ENCODE assay signal across 18 cellular contexts in the genomic region with DNA sequence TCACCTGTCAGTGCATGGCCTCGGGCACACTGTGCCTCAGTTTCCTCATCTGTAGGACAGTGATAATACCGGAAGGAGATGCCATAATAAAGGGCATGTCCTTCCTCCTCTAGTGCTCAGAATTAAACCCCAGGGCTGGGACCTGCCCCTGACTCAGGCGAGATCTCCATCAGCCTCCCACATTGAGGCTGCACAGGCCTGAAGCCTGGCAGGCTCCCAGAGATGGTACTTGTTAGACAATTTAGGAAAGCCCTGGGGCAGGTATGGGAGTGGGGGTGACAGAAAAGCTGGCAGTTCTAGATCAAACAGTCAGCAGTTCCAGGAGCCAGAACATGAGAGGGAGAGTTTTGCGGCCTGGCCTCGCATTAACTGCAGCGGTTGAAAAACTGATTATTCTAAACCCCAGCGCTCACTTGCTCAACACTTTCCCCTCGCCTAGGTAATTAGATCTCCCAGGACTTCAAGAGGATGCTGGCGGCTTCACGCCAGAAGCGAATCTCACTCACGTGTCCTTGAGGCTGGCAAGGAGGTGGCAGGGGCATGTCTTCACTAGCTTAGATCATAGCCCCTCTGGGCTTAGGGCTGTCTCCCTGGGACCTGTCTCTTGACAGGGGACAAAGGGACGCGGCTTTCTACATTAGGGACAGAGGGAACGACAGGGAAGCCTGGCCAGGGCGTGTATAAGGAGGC.
A peak's percentile ranks its signal among the peaks of the same experiment; 100 is the strongest.
DNase-seq lines count a peak whose midpoint lies in the region; ATAC-seq and TF ChIP-seq lines count a peak whose summit lies in the region.
"Had no signal": no experiment of that assay in that cellular context is flagged by ENCODE, and none has a peak within 500 bp of the region (broad histone marks: within the 10 kb centered on the region; RNA-seq: fewer than 3 reads in every experiment).

No MANE protein-coding gene starts in this region.

- peak in 1 of 2 experiments; percentile 91; a peak in 2 of 4 replicates for TF ChIP-seq EP300 in SK-N-SH (IDR thresholded peaks at IDR 0.05; ENCODE audit: borderline replicate concordance in 1 of 2, low read depth in 1 of 2, low read length in 1 of 2)

- H3K27ac ChIP-seq in SK-N-SH (ENCODE audit: low read depth in 2 of 2, low read length in 1 of 2) (peak overlapping the region in 1 of 2 experiments; percentile 95; a peak in 2 of 4 replicates), psoas muscle (peak overlapping the region; percentile 94)

- H3K27me3 ChIP-seq in SK-N-SH (ENCODE audit: insufficient read depth) (no peaks in the 10 kb centered on the region), psoas muscle (ENCODE audit: insufficient read depth in 3 of 3, low read length in 2 of 3) (no peaks in the 10 kb centered on the region)

- no peaks in the 10 kb centered on the region for H4K20me1 ChIP-seq in SK-N-SH (ENCODE audit: insufficient read depth)

- TF ChIP-seq CTCF in SK-N-SH (IDR thresholded peaks at IDR 0.05) = no peak
- no peak for TF ChIP-seq CTCF in psoas muscle (IDR thresholded peaks at IDR 0.05)

- CTCF ChIA-PET in SK-N-SH (lab: Yijun Ruan, JAX) = interaction anchor here (0.8 to 2.7 kb wide), 7 partner anchors 12 to 609 kb away, joined by 3 to 11 read pairs (median 5); no protein-coding TSS in a partner anchor

- H3K4me2 ChIP-seq in SK-N-SH = no peak overlapping the region

- 39% methylated on average over 12 of the region's 16 CpGs for WGBS in SK-N-SH (ENCODE audit: low lambda C conversion rate)
- WGBS in psoas muscle, 3 donors = 33 to 64% (median 42%) methylated on average over 16 of the region's 16 CpGs

- DNase-seq in NCI-H1417 (lab: John Stamatoyannopoulos, UW) (peak in 2 of 3 experiments; percentile 6 to 40), NCI-H1417 treated with DMSO at 0.1 percent for 48 hours (lab: John Stamatoyannopoulos, UW) (no peak), NCI-H1092 treated with DMSO at 0.1 percent for 48 hours (lab: John Stamatoyannopoulos, UW) (peak; percentile 59), SK-N-SH (peak; percentile 83), psoas muscle (peak in 1 of 2 donors; percentile 88)
- no peak for DNase-seq in activated CD8-positive, alpha-beta memory T cell treated with anti-CD3 and anti-CD28 coated beads for 24 hours
- DNase-seq: activated CD4-positive, CD25-positive, alpha-beta regulatory T cell treated with anti-CD3 and anti-CD28 coated beads, Interleukin-2, amount 50 U/mL, for 72 hours; activated naive CD4-positive, alpha-beta T cell treated with anti-CD3 and anti-CD28 coated beads, Interleukin-2, amount 50 U/mL, for 16 hours; CD4-positive, alpha-beta memory T cell; KBM-7; naive B cell; NCI-H1694; Right ventricle myocardium superior; stimulated activated CD4-positive, alpha-beta T cell treated with anti-CD3 and anti-CD28 coated beads, Interleukin-12 subunit alpha, Interleukin-12 subunit beta, amount 100 ng/mL, for 4 hours; stimulated activated naive CD4-positive, alpha-beta T cell had no signal

- ATAC-seq in psoas muscle = peak; percentile 60 to 88 (median 70)
- no peak for ATAC-seq in HG02571 (IDR thresholded peaks at IDR 0.05; ENCODE audit: unreplicated experiment)
- no peak for ATAC-seq in HG03280 (IDR thresholded peaks at IDR 0.05; ENCODE audit: unreplicated experiment)

- H3K4me3 ChIP-seq in SK-N-SH (ENCODE audit: low read depth in 2 of 2, low read length in 1 of 2) (no peak overlapping the region), psoas muscle (no peak overlapping the region)
- H3K4me3 ChIP-seq: lung had no signal

- H3K9me2 ChIP-seq in SK-N-SH = no peaks in the 10 kb centered on the region

- no peak overlapping the region for H3K9ac ChIP-seq in SK-N-SH

- H3K79me2 ChIP-seq in SK-N-SH (ENCODE audit: insufficient read depth) = no peaks in the 10 kb centered on the region

- intact Hi-C loops in psoas muscle (cut with DNase I) = loop anchor here in 1 of 2 donors (5.0 kb wide), 1 partner anchor 35 kb away; no protein-coding TSS in a partner anchor

- no peak for TF ChIP-seq RAD21 in SK-N-SH (IDR thresholded peaks at IDR 0.05; ENCODE audit: low read length)

- H3K36me3 ChIP-seq in SK-N-SH (replicated peaks in 1 of 2; ENCODE audit: control insufficient read depth in 1 of 2, insufficient read depth in 2 of 2, low read length in 1 of 2) (no peaks in the 10 kb centered on the region), psoas muscle (ENCODE audit: insufficient read depth in 1 of 2, low read depth in 1 of 2) (no peaks in the 10 kb centered on the region)

- H3K9me3 ChIP-seq in SK-N-SH = no peaks in the 10 kb centered on the region
- H3K9me3 ChIP-seq in psoas muscle = no peaks in the 10 kb centered on the region

- H2AFZ ChIP-seq in SK-N-SH (ENCODE audit: low read depth) = no peak overlapping the region

- POLR2A ChIA-PET in SK-N-SH (lab: Yijun Ruan, JAX) = interaction anchor here (0.6 to 1.3 kb wide), 3 partner anchors 13 to 783 kb away, joined by 3 to 4 read pairs (median 3); partner anchors contain the start of gene SEC13

- H3K4me1 ChIP-seq in SK-N-SH (ENCODE audit: control insufficient read depth in 1 of 2, insufficient read depth in 2 of 2, low read depth in 1 of 2, low read length in 1 of 2) = peaks cover under 1 to 18% of the 10 kb centered on the region in 2 experiments; a peak in 2 of 4 replicates
- H3K4me1 ChIP-seq in psoas muscle = peaks cover 58% of the 10 kb centered on the region

- no peaks in the 10 kb centered on the region for H3F3A ChIP-seq in SK-N-SH (replicated peaks; ENCODE audit: insufficient read depth)

TF ChIP-seq in SK-N-SH, 30 proteins besides CTCF, POLR2A, EP300 and RAD21 (continues in another document):
- no peak for TF ChIP-seq EZH2phosphoT487 (IDR thresholded peaks at IDR 0.05; ENCODE audit: borderline replicate concordance, low read depth)
- 0 out of 2 replicates have a peak, but pooled peaks have one; percentile 1 for TF ChIP-seq SMC3 (IDR thresholded peaks at IDR 0.05; ENCODE audit: low read depth, low read length)
- TF ChIP-seq ELF1 (IDR thresholded peaks at IDR 0.05) = no peak
- no peak for TF ChIP-seq TAF1 (IDR thresholded peaks at IDR 0.05; ENCODE audit: borderline replicate concordance, low read depth, low read length)
- no peak for TF ChIP-seq NFIC (IDR thresholded peaks at IDR 0.05; ENCODE audit: borderline replicate concordance)
- TF ChIP-seq GABPA (IDR thresholded peaks at IDR 0.05; ENCODE audit: low read depth) = no peak
- no peak for TF ChIP-seq RXRA (IDR thresholded peaks at IDR 0.05; ENCODE audit: borderline replicate concordance, low read depth)
- TF ChIP-seq, protein P1, sequence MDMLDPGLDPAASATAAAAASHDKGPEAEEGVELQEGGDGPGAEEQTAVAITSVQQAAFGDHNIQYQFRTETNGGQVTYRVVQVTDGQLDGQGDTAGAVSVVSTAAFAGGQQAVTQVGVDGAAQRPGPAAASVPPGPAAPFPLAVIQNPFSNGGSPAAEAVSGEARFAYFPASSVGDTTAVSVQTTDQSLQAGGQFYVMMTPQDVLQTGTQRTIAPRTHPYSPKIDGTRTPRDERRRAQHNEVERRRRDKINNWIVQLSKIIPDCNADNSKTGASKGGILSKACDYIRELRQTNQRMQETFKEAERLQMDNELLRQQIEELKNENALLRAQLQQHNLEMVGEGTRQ (IDR thresholded peaks at IDR 0.05; ENCODE audit: borderline replicate concordance, low read depth, low read length) = no peak
- peak; percentile 77 for TF ChIP-seq CHD2 (IDR thresholded peaks at IDR 0.05; ENCODE audit: low read length, partially characterized antibody)
- peak; percentile 54 for TF ChIP-seq FOXJ3 (CRISPR knock-in tag; IDR thresholded peaks at IDR 0.05)
- TF ChIP-seq USF1 (IDR thresholded peaks at IDR 0.05; ENCODE audit: borderline replicate concordance, low read depth) = no peak
- TF ChIP-seq GATA2 (CRISPR knock-in tag; IDR thresholded peaks at IDR 0.05) = peak; percentile 94
- no peak for TF ChIP-seq FOXM1 (IDR thresholded peaks at IDR 0.05; ENCODE audit: low read depth)
- TF ChIP-seq, protein P2, sequence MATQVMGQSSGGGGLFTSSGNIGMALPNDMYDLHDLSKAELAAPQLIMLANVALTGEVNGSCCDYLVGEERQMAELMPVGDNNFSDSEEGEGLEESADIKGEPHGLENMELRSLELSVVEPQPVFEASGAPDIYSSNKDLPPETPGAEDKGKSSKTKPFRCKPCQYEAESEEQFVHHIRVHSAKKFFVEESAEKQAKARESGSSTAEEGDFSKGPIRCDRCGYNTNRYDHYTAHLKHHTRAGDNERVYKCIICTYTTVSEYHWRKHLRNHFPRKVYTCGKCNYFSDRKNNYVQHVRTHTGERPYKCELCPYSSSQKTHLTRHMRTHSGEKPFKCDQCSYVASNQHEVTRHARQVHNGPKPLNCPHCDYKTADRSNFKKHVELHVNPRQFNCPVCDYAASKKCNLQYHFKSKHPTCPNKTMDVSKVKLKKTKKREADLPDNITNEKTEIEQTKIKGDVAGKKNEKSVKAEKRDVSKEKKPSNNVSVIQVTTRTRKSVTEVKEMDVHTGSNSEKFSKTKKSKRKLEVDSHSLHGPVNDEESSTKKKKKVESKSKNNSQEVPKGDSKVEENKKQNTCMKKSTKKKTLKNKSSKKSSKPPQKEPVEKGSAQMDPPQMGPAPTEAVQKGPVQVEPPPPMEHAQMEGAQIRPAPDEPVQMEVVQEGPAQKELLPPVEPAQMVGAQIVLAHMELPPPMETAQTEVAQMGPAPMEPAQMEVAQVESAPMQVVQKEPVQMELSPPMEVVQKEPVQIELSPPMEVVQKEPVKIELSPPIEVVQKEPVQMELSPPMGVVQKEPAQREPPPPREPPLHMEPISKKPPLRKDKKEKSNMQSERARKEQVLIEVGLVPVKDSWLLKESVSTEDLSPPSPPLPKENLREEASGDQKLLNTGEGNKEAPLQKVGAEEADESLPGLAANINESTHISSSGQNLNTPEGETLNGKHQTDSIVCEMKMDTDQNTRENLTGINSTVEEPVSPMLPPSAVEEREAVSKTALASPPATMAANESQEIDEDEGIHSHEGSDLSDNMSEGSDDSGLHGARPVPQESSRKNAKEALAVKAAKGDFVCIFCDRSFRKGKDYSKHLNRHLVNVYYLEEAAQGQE (IDR thresholded peaks at IDR 0.05; ENCODE audit: low read depth, low read length) = no peak
- no peak for TF ChIP-seq YY1 (IDR thresholded peaks at IDR 0.05; ENCODE audit: low read depth)
- no peak for TF ChIP-seq SIN3A (IDR thresholded peaks at IDR 0.05; ENCODE audit: borderline replicate concordance, low read depth, low read length)
- no peak for TF ChIP-seq NRF1 (IDR thresholded peaks at IDR 0.05; ENCODE audit: low read depth, low read length)
- no peak for TF ChIP-seq TEAD4 (IDR thresholded peaks at IDR 0.05; ENCODE audit: borderline replicate concordance, insufficient read depth)
- TF ChIP-seq POLR2AphosphoS5 (IDR thresholded peaks at IDR 0.05; ENCODE audit: low read depth, low read length) = no peak
- TF ChIP-seq TCF12 (IDR thresholded peaks at IDR 0.05) = 0 out of 2 replicates have a peak, but pooled peaks have one; percentile 19

Comparison
In these comparisons a context has a peak if more than half of its experiments do, and no peak if none do; other contexts are left out.
1. DNase-seq: peak in NCI-H1417 (2 of 3), NCI-H1092 treated with DMSO at 0.1 percent for 48 hours (single experiment) and SK-N-SH (single experiment); none in NCI-H1417 treated with DMSO at 0.1 percent for 48 hours (single experiment) and activated CD8-positive, alpha-beta memory T cell treated with anti-CD3 and anti-CD28 coated beads for 24 hours (single experiment).
2. ATAC-seq: peak in psoas muscle (4 of 4); none in HG02571 (single experiment) and HG03280 (single experiment).